ENCODE assay signal across 19 cellular contexts in the genomic region with DNA sequence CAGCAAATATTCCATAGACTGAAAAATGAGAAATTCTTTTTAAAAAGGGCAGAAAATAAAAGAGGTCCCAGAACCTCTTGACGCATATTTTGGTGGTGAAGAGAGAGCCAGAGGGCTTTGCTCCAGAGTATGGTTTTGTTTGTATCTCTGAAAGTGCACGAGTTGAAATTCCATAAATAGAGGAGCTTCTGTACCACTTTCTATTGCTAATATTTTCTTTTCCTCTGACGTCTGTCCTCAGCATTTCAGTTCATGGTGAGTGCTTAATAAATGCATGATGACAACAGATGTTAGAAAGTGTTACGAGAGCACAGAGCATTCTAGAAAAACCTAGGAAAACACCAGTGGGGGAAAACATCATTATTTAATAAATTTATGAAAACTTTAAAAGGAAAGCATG.
A peak's percentile ranks its signal among the peaks of the same experiment; 100 is the strongest.
DNase-seq lines count a peak whose midpoint lies in the region; ATAC-seq, FAIRE-seq and TF ChIP-seq lines count a peak whose summit lies in the region.
"Had no signal": no experiment of that assay in that cellular context is flagged by ENCODE, and none has a peak within 500 bp of the region (broad histone marks: within the 10 kb centered on the region; RNA-seq: fewer than 3 reads in every experiment).

No MANE protein-coding gene starts in this region.

- H3K27ac Mint-ChIP-seq in astrocyte (ENCODE audit: unreplicated experiment) = no peak overlapping the region
- H3K27ac Mint-ChIP-seq: activated T-helper 17 cell treated with anti-CD3 and anti-CD28 coated beads, Interleukin-2, amount 50 U/mL, for 72 hours; immature natural killer cell; memory B cell; natural killer cell treated with Interleukin-12 subunit alpha and Interleukin-12 subunit beta and Interleukin-15 and Interleukin-18, amount 100 ng/mL, for 72 hours had no signal

- DNase-seq in EL (peak; percentile 32), astrocyte (ENCODE audit: low read depth) (peak; percentile 42), fibroblast of villous mesenchyme (ENCODE audit: low read depth) (peak; percentile 72), skeletal muscle cell (ENCODE audit: low read depth) (peak; percentile 41), RWPE1 (ENCODE audit: low spot score) (no peak)
- DNase-seq in activated CD4-positive, CD25-positive, alpha-beta regulatory T cell (lab: John Stamatoyannopoulos, UW) = no peak
- DNase-seq: immature natural killer cell; NCI-H1694; NCI-H345; stimulated activated CD4-positive, alpha-beta T cell treated with anti-CD3 and anti-CD28 coated beads, Interleukin-15, amount 100 ng/mL, for 24 hours; stimulated activated naive CD8-positive, alpha-beta T cell treated with anti-CD3 and anti-CD28 coated beads, Interleukin-15, Interleukin-2, amounts not matched to agents 100 U/mL and 50 U/mL, for 24 hours; WERI-Rb-1 had no signal

- H3K9me3 ChIP-seq in astrocyte (ENCODE audit: insufficient read depth, low read depth, low read length) = no peaks in the 10 kb centered on the region
- H3K9me3 ChIP-seq: prostate gland had no signal

- H3K4me1 ChIP-seq in astrocyte (ENCODE audit: insufficient read depth, low read length) = peaks cover 14% of the 10 kb centered on the region
- H3K4me1 ChIP-seq: prostate gland had no signal

- H3K9ac ChIP-seq in astrocyte (ENCODE audit: low read length) = no peak overlapping the region

- H3K4me1 Mint-ChIP-seq in astrocyte (ENCODE audit: low read depth, unreplicated experiment) = peaks cover 25% of the 10 kb centered on the region
- H3K4me1 Mint-ChIP-seq: activated T-helper 17 cell treated with anti-CD3 and anti-CD28 coated beads, Interleukin-2, amount 50 U/mL, for 72 hours; central memory CD8-positive, alpha-beta T cell; immature natural killer cell; memory B cell had no signal

- no peak for ATAC-seq in GM19035 (IDR thresholded peaks at IDR 0.05; ENCODE audit: unreplicated experiment)
- no peak for ATAC-seq in GM18858 (IDR thresholded peaks at IDR 0.05; ENCODE audit: unreplicated experiment)
- ATAC-seq: activated T-helper 17 cell treated with anti-CD3 and anti-CD28 coated beads, Interleukin-2, amount 50 U/mL, for 72 hours; natural killer cell treated with Interleukin-12 subunit alpha and Interleukin-12 subunit beta and Interleukin-15 and Interleukin-18, amount 100 ng/mL, for 72 hours; stimulated activated naive CD8-positive, alpha-beta T cell treated with anti-CD3 and anti-CD28 coated beads, Interleukin-15, Interleukin-2, amounts not matched to agents 100 U/mL and 50 U/mL, for 24 hours had no signal

- FAIRE-seq in astrocyte (lab: Jason Lieb, UNC) = no peak

- H3K79me2 ChIP-seq in astrocyte (ENCODE audit: insufficient read depth, low read length) = no peaks in the 10 kb centered on the region

- no peaks in the 10 kb centered on the region for H3K27me3 Mint-ChIP-seq in astrocyte (ENCODE audit: low read depth, unreplicated experiment)
- H3K27me3 Mint-ChIP-seq: central memory CD8-positive, alpha-beta T cell had no signal

- no peak overlapping the region for H3K4me3 ChIP-seq in astrocyte (ENCODE audit: insufficient read depth, low read depth, low read length)
- no peak overlapping the region for H3K4me3 ChIP-seq in fibroblast of villous mesenchyme (ENCODE audit: low read depth, low read length)
- no peak overlapping the region for H3K4me3 ChIP-seq in skeletal muscle cell (ENCODE audit: low read depth, low read length)
- H3K4me3 ChIP-seq: prostate gland had no signal

- no peaks in the 10 kb centered on the region for H3K27me3 ChIP-seq in astrocyte (ENCODE audit: insufficient read depth, low read length)

- H3K9me3 Mint-ChIP-seq in astrocyte (ENCODE audit: unreplicated experiment) = no peaks in the 10 kb centered on the region
- H3K9me3 Mint-ChIP-seq: activated T-helper 17 cell treated with anti-CD3 and anti-CD28 coated beads, Interleukin-2, amount 50 U/mL, for 72 hours; central memory CD8-positive, alpha-beta T cell; immature natural killer cell; memory B cell; natural killer cell treated with Interleukin-12 subunit alpha and Interleukin-12 subunit beta and Interleukin-15 and Interleukin-18, amount 100 ng/mL, for 72 hours had no signal

- CTCF ChIA-PET in RWPE1 (lab: Yijun Ruan, JAX) = no interaction called here

- no peak overlapping the region for H2AFZ ChIP-seq in astrocyte (ENCODE audit: low read depth, low read length)

- no peaks in the 10 kb centered on the region for H3K36me3 ChIP-seq in astrocyte (ENCODE audit: insufficient read depth, low read length)
- H3K36me3 ChIP-seq: prostate gland, WERI-Rb-1 had no signal

- H3K36me3 Mint-ChIP-seq in astrocyte (ENCODE audit: low read depth, unreplicated experiment) = no peaks in the 10 kb centered on the region
- H3K36me3 Mint-ChIP-seq: immature natural killer cell; memory B cell; natural killer cell treated with Interleukin-12 subunit alpha and Interleukin-12 subunit beta and Interleukin-15 and Interleukin-18, amount 100 ng/mL, for 72 hours had no signal

- H3K27ac ChIP-seq in astrocyte (ENCODE audit: low read depth, low read length) = no peak overlapping the region
- no peak overlapping the region for H3K27ac ChIP-seq in RWPE1
- H3K27ac ChIP-seq: WERI-Rb-1 had no signal

- POLR2A ChIA-PET in RWPE1 (lab: Yijun Ruan, JAX; ENCODE audit: low non-redundant PET) = no interaction called here

- TF ChIP-seq CTCF in astrocyte (IDR thresholded peaks at IDR 0.05; ENCODE audit: insufficient read depth, low read depth, low read length) = no peak
- no peak for TF ChIP-seq CTCF in fibroblast of villous mesenchyme (IDR thresholded peaks at IDR 0.05; ENCODE audit: insufficient read depth, low read depth, low read length)
- no peak for TF ChIP-seq CTCF in RWPE1 (conservative IDR thresholded peaks at IDR 0.05; ENCODE audit: low read depth)

- no peak overlapping the region for H3K4me3 Mint-ChIP-seq in astrocyte (ENCODE audit: unreplicated experiment)
- H3K4me3 Mint-ChIP-seq: activated T-helper 17 cell treated with anti-CD3 and anti-CD28 coated beads, Interleukin-2, amount 50 U/mL, for 72 hours; central memory CD8-positive, alpha-beta T cell; immature natural killer cell; memory B cell; natural killer cell treated with Interleukin-12 subunit alpha and Interleukin-12 subunit beta and Interleukin-15 and Interleukin-18, amount 100 ng/mL, for 72 hours had no signal

- no peaks in the 10 kb centered on the region for H4K20me1 ChIP-seq in astrocyte (ENCODE audit: insufficient read depth, low read length)

- no peak overlapping the region for H3K4me2 ChIP-seq in astrocyte (ENCODE audit: low read length)

Comparison
In these comparisons a context has a peak if more than half of its experiments do, and no peak if none do; other contexts are left out.
1. DNase-seq: peak in EL (single experiment), astrocyte (single experiment), fibroblast of villous mesenchyme (single experiment) and skeletal muscle cell (single experiment); none in RWPE1 (single experiment) and activated CD4-positive, CD25-positive, alpha-beta regulatory T cell (0 of 4).